Comparison of ENCODE assay signal across 8 cellular contexts in the genomic region with DNA sequence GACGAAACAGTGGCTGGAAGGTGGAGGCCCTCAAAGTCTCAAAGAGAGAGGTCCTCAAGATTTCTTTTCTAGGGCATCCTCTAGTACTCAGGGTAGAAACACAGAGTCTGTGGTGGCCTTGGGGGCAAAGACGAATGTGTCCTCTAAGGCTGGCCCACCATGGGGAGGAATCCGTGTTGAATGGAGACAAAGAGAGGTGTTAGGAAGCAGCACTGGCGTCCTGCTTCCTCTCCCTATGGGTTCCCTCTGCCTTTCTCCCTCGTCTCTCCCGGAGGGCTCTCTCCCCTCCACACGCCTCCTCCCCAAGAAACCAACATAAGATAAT.
A peak's percentile ranks its signal among the peaks of the same experiment; 100 is the strongest.
DNase-seq lines count a peak whose midpoint lies in the region; ATAC-seq and TF ChIP-seq lines count a peak whose summit lies in the region.

No MANE protein-coding gene starts in this region.

- H3K36me3 Mint-ChIP-seq in stimulated activated naive B cell treated with anti-CD40 and anti-IgM and Interleukin-4, amounts not matched to agents 10 μg/mL and 1 μg/mL and 100 μg/mL, for 72 hours: no peaks in the 10 kb centered on the region

- intact Hi-C loops in left ventricle myocardium superior (cut with micrococcal nuclease): loop anchor here (5.0 kb wide), 2 partner anchors 145 to 380 kb away; a partner anchor contains a TSS

- POLR2A ChIA-PET in BJ (lab: Charles Lee): interaction anchor here (0.5 kb wide), 1 partner anchor 378 kb away, joined by 9 read pairs; no protein-coding TSS in a partner anchor

- H3K4me1 Mint-ChIP-seq in stimulated activated naive B cell treated with anti-CD40 and anti-IgM and Interleukin-4, amounts not matched to agents 10 μg/mL and 1 μg/mL and 100 μg/mL, for 72 hours: peaks cover 22 to 25% of the 10 kb centered on the region in 2 donors

- TF ChIP-seq CTCF in BJ (IDR thresholded peaks at IDR 0.05; ENCODE audit: insufficient read depth, low read depth, low read length) (no peak), WERI-Rb-1 (IDR thresholded peaks at IDR 0.05; ENCODE audit: low read depth, low read length) (no peak)

- H3K4me3 Mint-ChIP-seq in stimulated activated naive B cell treated with anti-CD40 and anti-IgM and Interleukin-4, amounts not matched to agents 10 μg/mL and 1 μg/mL and 100 μg/mL, for 72 hours: peak overlapping the region; percentile 87 to 89

- ATAC-seq in GM21529 (IDR thresholded peaks at IDR 0.05; ENCODE audit: unreplicated experiment) (peak; percentile 5), left ventricle myocardium superior (peak; percentile 17), HG03108 (IDR thresholded peaks at IDR 0.05; ENCODE audit: unreplicated experiment) (no peak)
- ATAC-seq in stimulated activated naive B cell treated with anti-CD40 and anti-IgM and Interleukin-4, amounts not matched to agents 10 μg/mL and 1 μg/mL and 100 μg/mL, for 72 hours (replicated peaks): peak; percentile 12 to 20

- H3K36me3 ChIP-seq in BJ (ENCODE audit: control insufficient read depth, insufficient read depth, low read length) (no peaks in the 10 kb centered on the region), WERI-Rb-1 (no peaks in the 10 kb centered on the region)

- CTCF ChIA-PET in BJ (lab: Yijun Ruan, JAX): interaction anchor here (1.8 to 2.4 kb wide), 2 partner anchors 12 to 52 kb away, joined by 5 to 7 read pairs; no protein-coding TSS in a partner anchor

- H3K27me3 ChIP-seq in BJ (ENCODE audit: control insufficient read depth, insufficient read depth, low read length): no peaks in the 10 kb centered on the region
- no peaks in the 10 kb centered on the region for H3K27me3 ChIP-seq in WERI-Rb-1 (ENCODE audit: insufficient read depth, low read depth, severe bottlenecking)

- DNase-seq in BJ (ENCODE audit: low read depth): no peak
- DNase-seq in WERI-Rb-1: no peak
- no peak for DNase-seq in left ventricle myocardium superior
- no peak for DNase-seq in stimulated activated naive B cell treated with anti-CD40 and anti-IgM and Interleukin-4, amounts not matched to agents 10 μg/mL and 1 μg/mL and 100 μg/mL, for 72 hours
- no peak for DNase-seq in Ammon's horn (ENCODE audit: low spot score)
- DNase-seq in NCI-H2196 (lab: John Stamatoyannopoulos, UW; ENCODE audit: unreplicated experiment): no peak

- H3K4me3 ChIP-seq in BJ (ENCODE audit: low read depth, low read length): peak overlapping the region; percentile 39
- peak overlapping the region; percentile 57 for H3K4me3 ChIP-seq in WERI-Rb-1 (ENCODE audit: low read depth, low read length)

- H3K9me3 Mint-ChIP-seq in stimulated activated naive B cell treated with anti-CD40 and anti-IgM and Interleukin-4, amounts not matched to agents 10 μg/mL and 1 μg/mL and 100 μg/mL, for 72 hours: no peaks in the 10 kb centered on the region

- H3K27me3 Mint-ChIP-seq in stimulated activated naive B cell treated with anti-CD40 and anti-IgM and Interleukin-4, amounts not matched to agents 10 μg/mL and 1 μg/mL and 100 μg/mL, for 72 hours: peaks cover 0 to 2% of the 10 kb centered on the region in 2 donors

- H3K9me3 ChIP-seq in WERI-Rb-1 (ENCODE audit: severe bottlenecking): no peaks in the 10 kb centered on the region

- H3K27ac ChIP-seq in WERI-Rb-1: peak overlapping the region; percentile 88

- peak overlapping the region; percentile 93 for H3K27ac Mint-ChIP-seq in stimulated activated naive B cell treated with anti-CD40 and anti-IgM and Interleukin-4, amounts not matched to agents 10 μg/mL and 1 μg/mL and 100 μg/mL, for 72 hours
